In genomic region chr11:103993502-103993901, GRCh38 we compare ENCODE assay signal across 23 cellular contexts. TPM values are rescaled to one million over a fixed set of nuclear protein-coding genes. Genes with fewer than 3 reads are reported as not detected.
"Had no signal": no experiment of that assay in that cellular context is flagged by ENCODE, and none has a peak within 500 bp of the region (broad histone marks: within the 10 kb centered on the region; RNA-seq: fewer than 3 reads in every experiment).

No MANE protein-coding gene starts in this region.

- H3K27me3 ChIP-seq: foreskin keratinocyte, hepatocyte, ovary, right atrium auricular region, sigmoid colon, testis, tibial nerve, upper lobe of right lung, vagina had no signal

- DNase-seq: effector CD4-positive, alpha-beta T cell; endodermal cell; erythroblast; foreskin keratinocyte; kidney; left cardiac atrium; left ventricle myocardium inferior; lower lobe of right lung; natural killer cell; ovary; sigmoid colon; stimulated activated CD4-positive, alpha-beta T cell treated with anti-CD3 and anti-CD28 coated beads, Interleukin-2, amount 100 ng/mL, for 24 hours; stimulated activated CD4-positive, alpha-beta T cell treated with anti-CD3 and anti-CD28 coated beads, Interleukin-4, amount 100 ng/mL, for 4 hours; stimulated activated naive B cell treated with anti-CD40 and anti-IgM and Interleukin-4, amounts not matched to agents 10 μg/mL and 1 μg/mL and 100 μg/mL, for 72 hours; stimulated activated naive CD8-positive, alpha-beta T cell treated with anti-CD3 and anti-CD28 coated beads, Interleukin-15, amount 100 ng/mL, for 72 hours; testis; upper lobe of right lung had no signal

- H3K27ac ChIP-seq: foreskin keratinocyte, hepatocyte, left ventricle myocardium inferior, lower lobe of right lung, ovary, right atrium auricular region, skin epidermis, testis, tibial nerve, upper lobe of right lung, vagina had no signal

- H3K9me3 ChIP-seq: left ventricle myocardium inferior, lower lobe of right lung, ovary, right atrium auricular region, sigmoid colon, testis, tibial nerve, upper lobe of right lung, vagina had no signal

- ATAC-seq: foreskin keratinocyte; lower lobe of right lung; natural killer cell; stimulated activated naive B cell treated with anti-CD40 and anti-IgM and Interleukin-4, amounts not matched to agents 10 μg/mL and 1 μg/mL and 100 μg/mL, for 72 hours; stimulated activated naive CD8-positive, alpha-beta T cell treated with anti-CD3 and anti-CD28 coated beads, Interleukin-15, amount 100 ng/mL, for 72 hours; upper lobe of right lung had no signal

- H3K4me3 ChIP-seq: hepatocyte, left ventricle myocardium inferior, lower lobe of right lung, ovary, right atrium auricular region, sigmoid colon, skin epidermis, testis, tibial nerve, upper lobe of right lung, vagina had no signal

RNA-seq across cellular contexts. Expression of gene DDI1, which starts 42.9 kb away (rescaled TPM):
- polyA plus RNA-seq: endothelial cell of umbilical vein, foreskin keratinocyte, ovary, sigmoid colon had no signal
